In genomic region chr3:44128057-44128775, GRCh38 we compare ENCODE assay signal across 23 cellular contexts.
DNase-seq lines count a peak whose midpoint lies in the region; ATAC-seq and TF ChIP-seq lines count a peak whose summit lies in the region.
"Had no signal": no experiment of that assay in that cellular context is flagged by ENCODE, and none has a peak within 500 bp of the region (broad histone marks: within the 10 kb centered on the region; RNA-seq: fewer than 3 reads in every experiment).

No MANE protein-coding gene starts in this region.

- H3K4me1 ChIP-seq in BLaER1 (peaks cover 17% of the 10 kb centered on the region), MM.1S (ENCODE audit: low read length) (peaks cover 58% of the 10 kb centered on the region), neural progenitor cell (no peaks in the 10 kb centered on the region)
- H3K4me1 ChIP-seq: lower lobe of right lung, right atrium auricular region had no signal

- peak; percentile 84 for DNase-seq in MM.1S
- DNase-seq in dorsolateral prefrontal cortex = peak in 3 of 10 donors; percentile 52 to 56 (median 56)
- DNase-seq in neural progenitor cell (ENCODE audit: low spot score) = peak; percentile 15
- no peak for DNase-seq in endothelial cell (ENCODE audit: low spot score)
- no peak for DNase-seq in stimulated activated naive CD8-positive, alpha-beta T cell treated with anti-CD3 and anti-CD28 coated beads, Interleukin-15, amount 100 ng/mL, for 72 hours
- DNase-seq: ACHN; activated CD4-positive, alpha-beta T cell treated with anti-CD3 and anti-CD28 coated beads for 1 hour; activated T-cell treated with anti-CD3 and anti-CD28 coated beads, Interleukin-2, amount 50 U/mL, for 72 hours; C1 segment of cervical spinal cord; lower lobe of right lung; MG63; NCI-H1694; NCI-H82; PC-3; SIG-M5 had no signal

- H3K4me1 Mint-ChIP-seq in neural progenitor cell (peaks cover 17% of the 10 kb centered on the region), endothelial cell (ENCODE audit: unreplicated experiment) (no peaks in the 10 kb centered on the region)
- H3K4me1 Mint-ChIP-seq in stimulated activated naive CD8-positive, alpha-beta T cell treated with anti-CD3 and anti-CD28 coated beads, Interleukin-15, amount 100 ng/mL, for 72 hours = peaks cover 19% of the 10 kb centered on the region
- H3K4me1 Mint-ChIP-seq: central memory CD8-positive, alpha-beta T cell had no signal

- H3K36me3 ChIP-seq in BLaER1 = no peaks in the 10 kb centered on the region
- no peaks in the 10 kb centered on the region for H3K36me3 ChIP-seq in MM.1S (replicated peaks; ENCODE audit: insufficient read depth, low read length)
- H3K36me3 ChIP-seq in neural progenitor cell = no peaks in the 10 kb centered on the region
- H3K36me3 ChIP-seq: lower lobe of right lung, MG63, right atrium auricular region had no signal

- H3K27me3 Mint-ChIP-seq in neural progenitor cell (ENCODE audit: insufficient read depth, low read depth) (peaks cover 12% of the 10 kb centered on the region), endothelial cell (ENCODE audit: unreplicated experiment) (no peaks in the 10 kb centered on the region)
- H3K27me3 Mint-ChIP-seq in stimulated activated naive CD8-positive, alpha-beta T cell treated with anti-CD3 and anti-CD28 coated beads, Interleukin-15, amount 100 ng/mL, for 72 hours = peaks cover 19% of the 10 kb centered on the region
- H3K27me3 Mint-ChIP-seq: activated naive CD4-positive, alpha-beta T cell treated with anti-CD3 and anti-CD28 coated beads, Interleukin-2, amount 50 U/mL, for 24 hours had no signal

- no peaks in the 10 kb centered on the region for H3K79me2 ChIP-seq in MM.1S (ENCODE audit: low read length)
- no peaks in the 10 kb centered on the region for H3K79me2 ChIP-seq in neural progenitor cell (ENCODE audit: low read depth)

- H3K9ac ChIP-seq in BLaER1 (no peak overlapping the region), MM.1S (ENCODE audit: low read length) (peak overlapping the region; percentile 55), neural progenitor cell (no peak overlapping the region)

- intact Hi-C loops in dorsolateral prefrontal cortex (cut with DNase I) = no loop called here

- no peaks in the 10 kb centered on the region for H3K9me2 ChIP-seq in MM.1S (replicated peaks; ENCODE audit: insufficient read depth, low read length)

- peak overlapping the region; percentile 39 for H2AFZ ChIP-seq in MM.1S (ENCODE audit: low read length)
- no peak overlapping the region for H2AFZ ChIP-seq in neural progenitor cell (replicated peaks)

- H3K27ac Mint-ChIP-seq in neural progenitor cell (peak overlapping the region; percentile 34), endothelial cell (ENCODE audit: unreplicated experiment) (no peak overlapping the region)
- H3K27ac Mint-ChIP-seq in stimulated activated naive CD8-positive, alpha-beta T cell treated with anti-CD3 and anti-CD28 coated beads, Interleukin-15, amount 100 ng/mL, for 72 hours = peak overlapping the region in 1 of 2 donors; percentile 33
- H3K27ac Mint-ChIP-seq: activated naive CD4-positive, alpha-beta T cell treated with anti-CD3 and anti-CD28 coated beads, Interleukin-2, amount 50 U/mL, for 24 hours; activated T-cell treated with anti-CD3 and anti-CD28 coated beads, Interleukin-2, amount 50 U/mL, for 72 hours had no signal

- H3F3A ChIP-seq in MM.1S (ENCODE audit: insufficient read depth, low read length) (peaks cover 33% of the 10 kb centered on the region), neural progenitor cell (ENCODE audit: low read depth) (no peaks in the 10 kb centered on the region)

- H3K27me3 ChIP-seq in BLaER1 (no peaks in the 10 kb centered on the region), MM.1S (replicated peaks; ENCODE audit: insufficient read depth, low read length) (no peaks in the 10 kb centered on the region), dorsolateral prefrontal cortex (peaks cover 0 to 3% (median 0%) of the 10 kb centered on the region in 45 donors), neural progenitor cell (no peaks in the 10 kb centered on the region)
- H3K27me3 ChIP-seq: MG63, right atrium auricular region had no signal

- TF ChIP-seq CTCF in MM.1S (IDR thresholded peaks at IDR 0.05; ENCODE audit: low read length) (no peak), dorsolateral prefrontal cortex (IDR thresholded peaks at IDR 0.05 in 54 of 56, conservative IDR thresholded peaks at IDR 0.05 in 2 of 56; ENCODE audit: low read depth in 1 of 56, partially characterized antibody in 56 of 56) (no peak), neural progenitor cell (IDR thresholded peaks at IDR 0.05) (no peak), endothelial cell (IDR thresholded peaks at IDR 0.05; ENCODE audit: unreplicated experiment) (no peak)

- H3K4me3 Mint-ChIP-seq in neural progenitor cell (no peak overlapping the region), endothelial cell (ENCODE audit: unreplicated experiment) (no peak overlapping the region)
- no peak overlapping the region for H3K4me3 Mint-ChIP-seq in stimulated activated naive CD8-positive, alpha-beta T cell treated with anti-CD3 and anti-CD28 coated beads, Interleukin-15, amount 100 ng/mL, for 72 hours
- H3K4me3 Mint-ChIP-seq: activated naive CD4-positive, alpha-beta T cell treated with anti-CD3 and anti-CD28 coated beads, Interleukin-2, amount 50 U/mL, for 24 hours; activated T-cell treated with anti-CD3 and anti-CD28 coated beads, Interleukin-2, amount 50 U/mL, for 72 hours; central memory CD8-positive, alpha-beta T cell had no signal

- H3K9me3 ChIP-seq in BLaER1 (no peaks in the 10 kb centered on the region), MM.1S (replicated peaks; ENCODE audit: insufficient read depth, low read length) (no peaks in the 10 kb centered on the region), neural progenitor cell (ENCODE audit: low read depth) (no peaks in the 10 kb centered on the region)
- H3K9me3 ChIP-seq: lower lobe of right lung, MG63, right atrium auricular region had no signal

- no peaks in the 10 kb centered on the region for H4K20me1 ChIP-seq in BLaER1
- no peaks in the 10 kb centered on the region for H4K20me1 ChIP-seq in MM.1S (ENCODE audit: insufficient read depth, low read length)
- H4K20me1 ChIP-seq in neural progenitor cell (ENCODE audit: low read depth) = no peaks in the 10 kb centered on the region

- ATAC-seq in GM18873 (IDR thresholded peaks at IDR 0.05; ENCODE audit: low FRiP score, unreplicated experiment) = no peak
- no peak for ATAC-seq in stimulated activated naive CD8-positive, alpha-beta T cell treated with anti-CD3 and anti-CD28 coated beads, Interleukin-15, amount 100 ng/mL, for 72 hours
- ATAC-seq in GM19023 (IDR thresholded peaks at IDR 0.05; ENCODE audit: unreplicated experiment) = no peak
- ATAC-seq: activated T-cell treated with anti-CD3 and anti-CD28 coated beads, Interleukin-2, amount 50 U/mL, for 72 hours; HCT116; PC-3 had no signal

- H3K4me3 ChIP-seq in BLaER1 = no peak overlapping the region
- no peak overlapping the region for H3K4me3 ChIP-seq in MM.1S (ENCODE audit: low read length)
- H3K4me3 ChIP-seq in dorsolateral prefrontal cortex = no peak overlapping the region
- H3K4me3 ChIP-seq in neural progenitor cell = no peak overlapping the region
- H3K4me3 ChIP-seq: lower lobe of right lung, MG63, right atrium auricular region had no signal

- no peaks in the 10 kb centered on the region for H3K36me3 Mint-ChIP-seq in neural progenitor cell
- H3K36me3 Mint-ChIP-seq in endothelial cell (ENCODE audit: low read depth, unreplicated experiment) = no peaks in the 10 kb centered on the region
- H3K36me3 Mint-ChIP-seq: activated naive CD4-positive, alpha-beta T cell treated with anti-CD3 and anti-CD28 coated beads, Interleukin-2, amount 50 U/mL, for 24 hours had no signal

- H3K9me3 Mint-ChIP-seq in neural progenitor cell = no peaks in the 10 kb centered on the region
- no peaks in the 10 kb centered on the region for H3K9me3 Mint-ChIP-seq in endothelial cell (ENCODE audit: unreplicated experiment)
- H3K9me3 Mint-ChIP-seq in stimulated activated naive CD8-positive, alpha-beta T cell treated with anti-CD3 and anti-CD28 coated beads, Interleukin-15, amount 100 ng/mL, for 72 hours = no peaks in the 10 kb centered on the region
- H3K9me3 Mint-ChIP-seq: activated naive CD4-positive, alpha-beta T cell treated with anti-CD3 and anti-CD28 coated beads, Interleukin-2, amount 50 U/mL, for 24 hours; activated T-cell treated with anti-CD3 and anti-CD28 coated beads, Interleukin-2, amount 50 U/mL, for 72 hours; central memory CD8-positive, alpha-beta T cell had no signal

- H3K27ac ChIP-seq in BLaER1 = no peak overlapping the region
- peak overlapping the region; percentile 93 for H3K27ac ChIP-seq in MM.1S (ENCODE audit: low read length)
- peak overlapping the region in 56 of 59 donors; percentile 4 to 90 (median 72) for H3K27ac ChIP-seq in dorsolateral prefrontal cortex
- no peak overlapping the region for H3K27ac ChIP-seq in neural progenitor cell
- H3K27ac ChIP-seq: epithelial cell of prostate, lower lobe of right lung, right atrium auricular region had no signal

- H3K4me2 ChIP-seq in BLaER1 (0 out of 2 replicates have a peak overlapping the region, but pooled peaks have one; percentile 16), MM.1S (ENCODE audit: low read depth, low read length) (peak overlapping the region; percentile 58), neural progenitor cell (no peak overlapping the region)

Comparison
In these comparisons a context has a peak if more than half of its experiments do, and no peak if none do; other contexts are left out.
1. H3K27ac ChIP-seq: peak in MM.1S (single experiment) and dorsolateral prefrontal cortex (56 of 59); none in BLaER1 (single experiment) and neural progenitor cell (single experiment).
2. DNase-seq: peak in MM.1S (single experiment) and neural progenitor cell (single experiment); none in endothelial cell (single experiment) and stimulated activated naive CD8-positive, alpha-beta T cell treated with anti-CD3 and anti-CD28 coated beads, Interleukin-15, amount 100 ng/mL, for 72 hours (0 of 2).